Comparison of ENCODE assay signal across 1 cellular context in genomic region chr17:44561237-44561623, GRCh38.
TF ChIP-seq lines count a peak whose summit lies in the region.

No MANE protein-coding gene starts in this region.

TF ChIP-seq in A549, 52 proteins besides CTCF, POLR2A, EP300 and RAD21:
- no peak for TF ChIP-seq HOXB5 (CRISPR knock-in tag; IDR thresholded peaks at IDR 0.05)
- no peak for TF ChIP-seq HOXB13 (CRISPR knock-in tag; IDR thresholded peaks at IDR 0.05; ENCODE audit: low read depth)
- TF ChIP-seq CHD4 (IDR thresholded peaks at IDR 0.05; ENCODE audit: borderline replicate concordance) = no peak
- TF ChIP-seq CEBPB (IDR thresholded peaks at IDR 0.05) = no peak
- no peak for TF ChIP-seq TP53 (CRISPR knock-in tag; IDR thresholded peaks at IDR 0.05)
- TF ChIP-seq MAX (IDR thresholded peaks at IDR 0.05) = no peak
- TF ChIP-seq USF2 (IDR thresholded peaks at IDR 0.05) = no peak
- no peak for TF ChIP-seq PBX3 (IDR thresholded peaks at IDR 0.05)
- no peak for TF ChIP-seq MAZ (IDR thresholded peaks at IDR 0.05; ENCODE audit: borderline replicate concordance, low read depth, low read length)
- TF ChIP-seq POLR2AphosphoS2 (conservative IDR thresholded peaks at IDR 0.05; ENCODE audit: low read length) = no peak
- no peak for TF ChIP-seq HOXA7 (CRISPR knock-in tag; IDR thresholded peaks at IDR 0.05)
- no peak for TF ChIP-seq RARB (CRISPR knock-in tag; IDR thresholded peaks at IDR 0.05)
- no peak for TF ChIP-seq TFCP2L1 (CRISPR knock-in tag; IDR thresholded peaks at IDR 0.05)
- TF ChIP-seq JUNB (IDR thresholded peaks at IDR 0.05) = no peak
- TF ChIP-seq KDM5A (IDR thresholded peaks at IDR 0.05) = no peak
- no peak for TF ChIP-seq E2F6 (IDR thresholded peaks at IDR 0.05; ENCODE audit: borderline replicate concordance, low read depth)
- no peak for TF ChIP-seq FOSB (CRISPR knock-in tag; IDR thresholded peaks at IDR 0.05)
- no peak for TF ChIP-seq ESRRA (IDR thresholded peaks at IDR 0.05; ENCODE audit: borderline replicate concordance, low read length)
- no peak for TF ChIP-seq CBX8 (IDR thresholded peaks at IDR 0.05)
